1 cellular context compared by ENCODE assay signal in the genomic region with DNA sequence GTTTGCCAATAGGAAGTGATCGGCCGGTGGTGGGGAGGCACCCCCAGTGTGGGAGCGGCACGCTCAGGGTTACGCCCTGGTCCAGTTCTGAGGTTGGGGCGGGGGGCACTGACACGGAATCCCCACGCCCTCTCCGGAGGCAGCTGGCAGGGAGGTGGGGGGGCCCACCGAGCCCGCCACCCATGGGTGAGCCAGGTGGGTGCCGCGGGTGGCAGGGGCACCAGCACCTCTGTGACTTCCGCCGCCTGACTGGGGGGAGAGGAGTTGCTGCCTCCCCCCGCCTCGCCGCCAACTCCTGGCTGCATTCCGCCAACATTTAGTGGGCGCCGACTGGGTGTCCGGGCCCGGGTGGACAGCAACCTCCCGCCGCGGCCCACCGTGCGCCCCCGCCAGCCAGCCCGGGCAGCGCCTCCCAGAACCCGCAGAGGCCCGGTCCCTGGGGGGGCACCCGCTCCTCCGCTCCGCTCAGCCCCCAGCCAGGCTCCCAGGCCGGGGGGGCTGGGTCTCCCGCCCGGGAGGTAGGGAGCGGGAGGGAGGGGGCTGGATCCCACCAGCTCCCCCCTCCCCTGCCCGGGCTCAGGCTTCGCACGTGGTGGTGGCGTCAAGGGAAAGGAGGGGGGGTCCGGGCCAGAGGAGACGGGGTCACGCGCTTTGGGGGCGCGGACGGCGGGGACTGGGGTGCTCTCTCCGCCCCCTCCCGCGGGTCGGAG.
TF ChIP-seq lines count a peak whose summit lies in the region.

No MANE protein-coding gene starts in this region.

TF ChIP-seq in K562, 482 proteins besides CTCF, POLR2A, EP300 and RAD21 (continued from another document and continues in another):
- TF ChIP-seq, protein P1, sequence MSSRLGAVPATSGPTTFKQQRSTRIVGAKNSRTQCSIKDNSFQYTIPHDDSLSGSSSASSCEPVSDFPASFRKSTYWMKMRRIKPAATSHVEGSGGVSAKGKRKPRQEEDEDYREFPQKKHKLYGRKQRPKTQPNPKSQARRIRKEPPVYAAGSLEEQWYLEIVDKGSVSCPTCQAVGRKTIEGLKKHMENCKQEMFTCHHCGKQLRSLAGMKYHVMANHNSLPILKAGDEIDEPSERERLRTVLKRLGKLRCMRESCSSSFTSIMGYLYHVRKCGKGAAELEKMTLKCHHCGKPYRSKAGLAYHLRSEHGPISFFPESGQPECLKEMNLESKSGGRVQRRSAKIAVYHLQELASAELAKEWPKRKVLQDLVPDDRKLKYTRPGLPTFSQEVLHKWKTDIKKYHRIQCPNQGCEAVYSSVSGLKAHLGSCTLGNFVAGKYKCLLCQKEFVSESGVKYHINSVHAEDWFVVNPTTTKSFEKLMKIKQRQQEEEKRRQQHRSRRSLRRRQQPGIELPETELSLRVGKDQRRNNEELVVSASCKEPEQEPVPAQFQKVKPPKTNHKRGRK (tag; IDR thresholded peaks at IDR 0.05) = no peak
- peak; percentile 3 for TF ChIP-seq PRPF4 (IDR thresholded peaks at IDR 0.05; ENCODE audit: insufficient read depth, low read depth, low read length, poor library complexity, severe bottlenecking)
- no peak for TF ChIP-seq SRSF1 (IDR thresholded peaks at IDR 0.05; ENCODE audit: low read depth, low read length)
- TF ChIP-seq EWSR1 (IDR thresholded peaks at IDR 0.05; ENCODE audit: borderline replicate concordance, low read depth, partially characterized antibody) = no peak
- TF ChIP-seq ZNF121 (CRISPR knock-in tag; conservative IDR thresholded peaks at IDR 0.05) = no peak
- TF ChIP-seq ZNF444 (CRISPR knock-in tag; IDR thresholded peaks at IDR 0.05) = no peak
- 0 out of 2 replicates have a peak, but pooled peaks have one; percentile 43 for TF ChIP-seq NR3C1 (CRISPR knock-in tag; IDR thresholded peaks at IDR 0.05)
- TF ChIP-seq JUN (IDR thresholded peaks at IDR 0.05; ENCODE audit: borderline replicate concordance, low read depth, low read length) = no peak
- TF ChIP-seq JUN (CRISPR knock-in tag; IDR thresholded peaks at IDR 0.05; ENCODE audit: borderline replicate concordance) = 0 out of 2 replicates have a peak, but pooled peaks have one; percentile 30
- TF ChIP-seq SPI1 (IDR thresholded peaks at IDR 0.05; ENCODE audit: borderline replicate concordance, low read depth, low read length) = peak; percentile 1; the same call in 1 of the 2 replicates
- TF ChIP-seq PTBP1 (IDR thresholded peaks at IDR 0.05; ENCODE audit: low read depth, low read length) = no peak
- TF ChIP-seq KDM5B (IDR thresholded peaks at IDR 0.05; ENCODE audit: insufficient replicate concordance, low read depth, low read length) = no peak
- TF ChIP-seq FOXJ3 (CRISPR knock-in tag; IDR thresholded peaks at IDR 0.05) = no peak
- no peak for TF ChIP-seq MEF2A (IDR thresholded peaks at IDR 0.05; ENCODE audit: control insufficient read depth, low read depth, low read length)
- no peak for TF ChIP-seq CEBPB (tag; IDR thresholded peaks at IDR 0.05)
- no peak for TF ChIP-seq BRD9 (IDR thresholded peaks at IDR 0.05; ENCODE audit: low read depth, partially characterized antibody)
- no peak for TF ChIP-seq ESRRB (CRISPR knock-in tag; IDR thresholded peaks at IDR 0.05; ENCODE audit: borderline replicate concordance)
- TF ChIP-seq, protein P2, sequence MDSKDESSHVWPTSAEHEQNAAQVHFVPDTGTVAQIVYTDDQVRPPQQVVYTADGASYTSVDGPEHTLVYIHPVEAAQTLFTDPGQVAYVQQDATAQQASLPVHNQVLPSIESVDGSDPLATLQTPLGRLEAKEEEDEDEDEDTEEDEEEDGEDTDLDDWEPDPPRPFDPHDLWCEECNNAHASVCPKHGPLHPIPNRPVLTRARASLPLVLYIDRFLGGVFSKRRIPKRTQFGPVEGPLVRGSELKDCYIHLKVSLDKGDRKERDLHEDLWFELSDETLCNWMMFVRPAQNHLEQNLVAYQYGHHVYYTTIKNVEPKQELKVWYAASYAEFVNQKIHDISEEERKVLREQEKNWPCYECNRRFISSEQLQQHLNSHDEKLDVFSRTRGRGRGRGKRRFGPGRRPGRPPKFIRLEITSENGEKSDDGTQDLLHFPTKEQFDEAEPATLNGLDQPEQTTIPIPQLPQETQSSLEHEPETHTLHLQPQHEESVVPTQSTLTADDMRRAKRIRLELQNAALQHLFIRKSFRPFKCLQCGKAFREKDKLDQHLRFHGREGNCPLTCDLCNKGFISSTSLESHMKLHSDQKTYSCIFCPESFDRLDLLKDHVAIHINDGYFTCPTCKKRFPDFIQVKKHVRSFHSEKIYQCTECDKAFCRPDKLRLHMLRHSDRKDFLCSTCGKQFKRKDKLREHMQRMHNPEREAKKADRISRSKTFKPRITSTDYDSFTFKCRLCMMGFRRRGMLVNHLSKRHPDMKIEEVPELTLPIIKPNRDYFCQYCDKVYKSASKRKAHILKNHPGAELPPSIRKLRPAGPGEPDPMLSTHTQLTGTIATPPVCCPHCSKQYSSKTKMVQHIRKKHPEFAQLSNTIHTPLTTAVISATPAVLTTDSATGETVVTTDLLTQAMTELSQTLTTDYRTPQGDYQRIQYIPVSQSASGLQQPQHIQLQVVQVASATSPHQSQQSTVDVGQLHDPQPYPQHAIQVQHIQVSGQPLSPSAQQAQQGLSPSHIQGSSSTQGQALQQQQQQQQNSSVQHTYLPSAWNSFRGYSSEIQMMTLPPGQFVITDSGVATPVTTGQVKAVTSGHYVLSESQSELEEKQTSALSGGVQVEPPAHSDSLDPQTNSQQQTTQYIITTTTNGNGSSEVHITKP (IDR thresholded peaks at IDR 0.05; ENCODE audit: partially characterized antibody) = no peak
- peak; percentile 60; the same call in 1 of the 2 replicates for TF ChIP-seq EP400 (IDR thresholded peaks at IDR 0.05)
- TF ChIP-seq KLF1 (tag; IDR thresholded peaks at IDR 0.05) = no peak
- TF ChIP-seq RAD51 (IDR thresholded peaks at IDR 0.05; ENCODE audit: borderline replicate concordance, low read depth) = no peak
- TF ChIP-seq ZNF644 (tag; IDR thresholded peaks at IDR 0.05; ENCODE audit: low read depth) = no peak
- no peak for TF ChIP-seq ZFP36 (IDR thresholded peaks at IDR 0.05; ENCODE audit: low read depth, low read length, partially characterized antibody)
- peak; percentile 82 for TF ChIP-seq HNRNPL (IDR thresholded peaks at IDR 0.05; ENCODE audit: low read depth, low read length)
- no peak for TF ChIP-seq CREB1 (IDR thresholded peaks at IDR 0.05)
- peak; percentile 36; the same call in 1 of the 2 replicates for TF ChIP-seq CREB1 (CRISPR knock-in tag; IDR thresholded peaks at IDR 0.05)
- TF ChIP-seq, protein P3, sequence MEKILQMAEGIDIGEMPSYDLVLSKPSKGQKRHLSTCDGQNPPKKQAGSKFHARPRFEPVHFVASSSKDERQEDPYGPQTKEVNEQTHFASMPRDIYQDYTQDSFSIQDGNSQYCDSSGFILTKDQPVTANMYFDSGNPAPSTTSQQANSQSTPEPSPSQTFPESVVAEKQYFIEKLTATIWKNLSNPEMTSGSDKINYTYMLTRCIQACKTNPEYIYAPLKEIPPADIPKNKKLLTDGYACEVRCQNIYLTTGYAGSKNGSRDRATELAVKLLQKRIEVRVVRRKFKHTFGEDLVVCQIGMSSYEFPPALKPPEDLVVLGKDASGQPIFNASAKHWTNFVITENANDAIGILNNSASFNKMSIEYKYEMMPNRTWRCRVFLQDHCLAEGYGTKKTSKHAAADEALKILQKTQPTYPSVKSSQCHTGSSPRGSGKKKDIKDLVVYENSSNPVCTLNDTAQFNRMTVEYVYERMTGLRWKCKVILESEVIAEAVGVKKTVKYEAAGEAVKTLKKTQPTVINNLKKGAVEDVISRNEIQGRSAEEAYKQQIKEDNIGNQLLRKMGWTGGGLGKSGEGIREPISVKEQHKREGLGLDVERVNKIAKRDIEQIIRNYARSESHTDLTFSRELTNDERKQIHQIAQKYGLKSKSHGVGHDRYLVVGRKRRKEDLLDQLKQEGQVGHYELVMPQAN (IDR thresholded peaks at IDR 0.05; ENCODE audit: borderline replicate concordance) = 0 out of 2 replicates have a peak, but pooled peaks have one; percentile 19
- no peak for TF ChIP-seq NRF1 (conservative IDR thresholded peaks at IDR 0.05 in 1 of 2, IDR thresholded peaks at IDR 0.05 in 1 of 2)
- no peak for TF ChIP-seq SETDB1 (IDR thresholded peaks at IDR 0.05; ENCODE audit: low read length)
- no peak for TF ChIP-seq ZNF695 (CRISPR knock-in tag; IDR thresholded peaks at IDR 0.05)
- TF ChIP-seq ZNF584 (CRISPR knock-in tag; IDR thresholded peaks at IDR 0.05; ENCODE audit: low read depth) = no peak
- TF ChIP-seq BHLHE40 (IDR thresholded peaks at IDR 0.05; ENCODE audit: low read length) = peak; percentile 40; the same call in 1 of the 2 replicates
- TF ChIP-seq MYC (IDR thresholded peaks at IDR 0.05; ENCODE audit: low read depth, low read length) = peak; percentile 82; the same call in 1 of the 2 replicates
- TF ChIP-seq MYC (CRISPR knock-in tag; IDR thresholded peaks at IDR 0.05; ENCODE audit: borderline replicate concordance, low read depth) = no peak
- peak; percentile 73; the same call in 1 of the 2 replicates for TF ChIP-seq FOXP1 (CRISPR knock-in tag; IDR thresholded peaks at IDR 0.05)
- TF ChIP-seq, protein P4, sequence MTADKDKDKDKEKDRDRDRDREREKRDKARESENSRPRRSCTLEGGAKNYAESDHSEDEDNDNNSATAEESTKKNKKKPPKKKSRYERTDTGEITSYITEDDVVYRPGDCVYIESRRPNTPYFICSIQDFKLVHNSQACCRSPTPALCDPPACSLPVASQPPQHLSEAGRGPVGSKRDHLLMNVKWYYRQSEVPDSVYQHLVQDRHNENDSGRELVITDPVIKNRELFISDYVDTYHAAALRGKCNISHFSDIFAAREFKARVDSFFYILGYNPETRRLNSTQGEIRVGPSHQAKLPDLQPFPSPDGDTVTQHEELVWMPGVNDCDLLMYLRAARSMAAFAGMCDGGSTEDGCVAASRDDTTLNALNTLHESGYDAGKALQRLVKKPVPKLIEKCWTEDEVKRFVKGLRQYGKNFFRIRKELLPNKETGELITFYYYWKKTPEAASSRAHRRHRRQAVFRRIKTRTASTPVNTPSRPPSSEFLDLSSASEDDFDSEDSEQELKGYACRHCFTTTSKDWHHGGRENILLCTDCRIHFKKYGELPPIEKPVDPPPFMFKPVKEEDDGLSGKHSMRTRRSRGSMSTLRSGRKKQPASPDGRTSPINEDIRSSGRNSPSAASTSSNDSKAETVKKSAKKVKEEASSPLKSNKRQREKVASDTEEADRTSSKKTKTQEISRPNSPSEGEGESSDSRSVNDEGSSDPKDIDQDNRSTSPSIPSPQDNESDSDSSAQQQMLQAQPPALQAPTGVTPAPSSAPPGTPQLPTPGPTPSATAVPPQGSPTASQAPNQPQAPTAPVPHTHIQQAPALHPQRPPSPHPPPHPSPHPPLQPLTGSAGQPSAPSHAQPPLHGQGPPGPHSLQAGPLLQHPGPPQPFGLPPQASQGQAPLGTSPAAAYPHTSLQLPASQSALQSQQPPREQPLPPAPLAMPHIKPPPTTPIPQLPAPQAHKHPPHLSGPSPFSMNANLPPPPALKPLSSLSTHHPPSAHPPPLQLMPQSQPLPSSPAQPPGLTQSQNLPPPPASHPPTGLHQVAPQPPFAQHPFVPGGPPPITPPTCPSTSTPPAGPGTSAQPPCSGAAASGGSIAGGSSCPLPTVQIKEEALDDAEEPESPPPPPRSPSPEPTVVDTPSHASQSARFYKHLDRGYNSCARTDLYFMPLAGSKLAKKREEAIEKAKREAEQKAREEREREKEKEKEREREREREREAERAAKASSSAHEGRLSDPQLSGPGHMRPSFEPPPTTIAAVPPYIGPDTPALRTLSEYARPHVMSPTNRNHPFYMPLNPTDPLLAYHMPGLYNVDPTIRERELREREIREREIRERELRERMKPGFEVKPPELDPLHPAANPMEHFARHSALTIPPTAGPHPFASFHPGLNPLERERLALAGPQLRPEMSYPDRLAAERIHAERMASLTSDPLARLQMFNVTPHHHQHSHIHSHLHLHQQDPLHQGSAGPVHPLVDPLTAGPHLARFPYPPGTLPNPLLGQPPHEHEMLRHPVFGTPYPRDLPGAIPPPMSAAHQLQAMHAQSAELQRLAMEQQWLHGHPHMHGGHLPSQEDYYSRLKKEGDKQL (CRISPR knock-in tag; IDR thresholded peaks at IDR 0.05; ENCODE audit: borderline replicate concordance) = no peak
- TF ChIP-seq NR2C2 (CRISPR knock-in tag; IDR thresholded peaks at IDR 0.05) = no peak
- TF ChIP-seq NR2C2 (tag; IDR thresholded peaks at IDR 0.05) = no peak
- TF ChIP-seq ZBED1 (IDR thresholded peaks at IDR 0.05) = no peak
- TF ChIP-seq MEIS2 (IDR thresholded peaks at IDR 0.05; ENCODE audit: partially characterized antibody) = no peak
- no peak for TF ChIP-seq POLR2B (IDR thresholded peaks at IDR 0.05; ENCODE audit: low read depth, partially characterized antibody)
- TF ChIP-seq SP1 (CRISPR knock-in tag; IDR thresholded peaks at IDR 0.05) = no peak
- no peak for TF ChIP-seq YY1 (IDR thresholded peaks at IDR 0.05; ENCODE audit: borderline replicate concordance in 1 of 3, control insufficient read depth in 1 of 3, extremely low read depth in 1 of 3, insufficient read depth in 3 of 3, insufficient read length in 1 of 3, insufficient replicate concordance in 2 of 3, low read depth in 1 of 3, low read length in 2 of 3)
- no peak for TF ChIP-seq ZNF23 (CRISPR knock-in tag; IDR thresholded peaks at IDR 0.05)
- TF ChIP-seq NCOA2 (IDR thresholded peaks at IDR 0.05; ENCODE audit: partially characterized antibody in 2 of 2) = no peak
- no peak for TF ChIP-seq MCM7 (IDR thresholded peaks at IDR 0.05)
- peak; percentile 57 to 81 for TF ChIP-seq MAZ (CRISPR knock-in tag; conservative IDR thresholded peaks at IDR 0.05 in 1 of 2, IDR thresholded peaks at IDR 0.05 in 1 of 2)
